In genomic region chr18:78620326-78620725, GRCh38 we compare ENCODE assay signal across 25 cellular contexts.
DNase-seq lines count a peak whose midpoint lies in the region; ATAC-seq lines count a peak whose summit lies in the region.
"Had no signal": no experiment of that assay in that cellular context is flagged by ENCODE, and none has a peak within 500 bp of the region (broad histone marks: within the 10 kb centered on the region; RNA-seq: fewer than 3 reads in every experiment).

No MANE protein-coding gene starts in this region.

- no peak overlapping the region for H3K4me3 ChIP-seq in right cardiac atrium (ENCODE audit: low read length)
- no peak overlapping the region for H3K4me3 ChIP-seq in BLaER1
- H3K4me3 ChIP-seq: A549, GM12878 had no signal

- no peaks in the 10 kb centered on the region for H3K36me3 Mint-ChIP-seq in effector memory CD8-positive, alpha-beta T cell (ENCODE audit: insufficient read depth)
- H3K36me3 Mint-ChIP-seq: CD14-positive monocyte; CD4-positive, alpha-beta memory T cell; CD4-positive, CD25-positive, alpha-beta regulatory T cell had no signal

- H3K36me3 ChIP-seq in BLaER1: no peaks in the 10 kb centered on the region

- ATAC-seq in right cardiac atrium: no peak
- ATAC-seq in effector memory CD8-positive, alpha-beta T cell (replicated peaks): no peak
- no peak for ATAC-seq in GM21576 (IDR thresholded peaks at IDR 0.05; ENCODE audit: unreplicated experiment)
- ATAC-seq: A549, GM12878 had no signal

- no peaks in the 10 kb centered on the region for H3K4me1 ChIP-seq in right cardiac atrium (ENCODE audit: control insufficient read depth, insufficient read depth, low read length)
- peaks cover 39% of the 10 kb centered on the region for H3K4me1 ChIP-seq in BLaER1
- H3K4me1 ChIP-seq: A549 had no signal

- H3K9ac ChIP-seq in BLaER1: no peak overlapping the region

- no peak overlapping the region for H3K27ac Mint-ChIP-seq in effector memory CD8-positive, alpha-beta T cell
- H3K27ac Mint-ChIP-seq: B cell; CD14-positive monocyte; CD4-positive, alpha-beta memory T cell; CD4-positive, CD25-positive, alpha-beta regulatory T cell had no signal

- DNase-seq in cardiac septum (ENCODE audit: low spot score): peak; percentile 66
- DNase-seq in right cardiac atrium: no peak
- no peak for DNase-seq in effector memory CD8-positive, alpha-beta T cell
- DNase-seq in mesenteric fat pad (ENCODE audit: low spot score): peak; percentile 76
- no peak for DNase-seq in T1000 (lab: John Stamatoyannopoulos, UW)
- no peak for DNase-seq in OCI-M2 (lab: John Stamatoyannopoulos, UW; ENCODE audit: unreplicated experiment)
- DNase-seq: AML-193; C1 segment of cervical spinal cord; CD4-positive, alpha-beta memory T cell; CD4-positive, CD25-positive, alpha-beta regulatory T cell; CD8-positive, alpha-beta memory T cell; COR-L47; DMS 273 treated with DMSO at 0.1 percent for 48 hours; DMS53; DMS79; DND-41; EL; GDM1 had no signal

- no peaks in the 10 kb centered on the region for H3K27me3 ChIP-seq in right cardiac atrium (ENCODE audit: control insufficient read depth, insufficient read depth)
- H3K27me3 ChIP-seq in BLaER1: no peaks in the 10 kb centered on the region

- peak overlapping the region; percentile 12 to 47 for H3K4me3 Mint-ChIP-seq in effector memory CD8-positive, alpha-beta T cell
- H3K4me3 Mint-ChIP-seq: B cell; CD14-positive monocyte; CD4-positive, alpha-beta memory T cell; CD4-positive, CD25-positive, alpha-beta regulatory T cell had no signal

- 86% methylated on average over 6 of the region's 6 CpGs for WGBS in right cardiac atrium

- no peaks in the 10 kb centered on the region for H4K20me1 ChIP-seq in BLaER1

- intact Hi-C loops in cardiac septum (cut with DNase I): no loop called here
- intact Hi-C loops in right cardiac atrium (cut with DNase I): no loop called here

- H3K9me3 ChIP-seq in right cardiac atrium (ENCODE audit: control insufficient read depth, low read length) (no peaks in the 10 kb centered on the region), BLaER1 (peaks cover 8% of the 10 kb centered on the region; the same call in 1 of the 2 replicates)
- H3K9me3 ChIP-seq: A549 had no signal

- peak overlapping the region; percentile 48; the same call in 1 of the 2 replicates for H3K4me2 ChIP-seq in BLaER1
- H3K4me2 ChIP-seq: A549 had no signal

- H3K9me3 Mint-ChIP-seq in effector memory CD8-positive, alpha-beta T cell: peaks cover 0 to 13% of the 10 kb centered on the region in 2 donors

- H3K27me3 Mint-ChIP-seq in effector memory CD8-positive, alpha-beta T cell: peaks cover 0 to 26% of the 10 kb centered on the region in 2 donors
- H3K27me3 Mint-ChIP-seq: B cell; CD4-positive, CD25-positive, alpha-beta regulatory T cell had no signal

- H3K27ac ChIP-seq in right cardiac atrium (ENCODE audit: low read length) (no peak overlapping the region), BLaER1 (no peak overlapping the region)
- H3K27ac ChIP-seq: 22Rv1, A549 had no signal

- H3K4me1 Mint-ChIP-seq in effector memory CD8-positive, alpha-beta T cell (ENCODE audit: low read depth in 2 of 2): peaks cover 2 to 8% of the 10 kb centered on the region in 2 donors
- H3K4me1 Mint-ChIP-seq: CD4-positive, alpha-beta memory T cell; CD4-positive, CD25-positive, alpha-beta regulatory T cell had no signal

Comparison
In these comparisons a context has a peak if more than half of its experiments do, and no peak if none do; other contexts are left out.
1. DNase-seq: peak in cardiac septum (single experiment) and mesenteric fat pad (single experiment); none in right cardiac atrium (0 of 3), effector memory CD8-positive, alpha-beta T cell (0 of 3), T1000 (single experiment) and OCI-M2 (single experiment).